31 cellular contexts compared by ENCODE assay signal in genomic region chr9:126049896-126050604, GRCh38.
DNase-seq lines count a peak whose midpoint lies in the region; ATAC-seq and TF ChIP-seq lines count a peak whose summit lies in the region.
"Had no signal": no experiment of that assay in that cellular context is flagged by ENCODE, and none has a peak within 500 bp of the region (broad histone marks: within the 10 kb centered on the region; RNA-seq: fewer than 3 reads in every experiment).

No MANE protein-coding gene starts in this region.

- H3K27me3 Mint-ChIP-seq in endodermal cell (ENCODE audit: insufficient read depth) (no peaks in the 10 kb centered on the region), mesothelial cell of epicardium (ENCODE audit: low read depth) (peaks cover 26% of the 10 kb centered on the region)
- H3K27me3 Mint-ChIP-seq: activated CD4-positive, alpha-beta T cell treated with anti-CD3 and anti-CD28 coated beads, Interleukin-2, amount 10 ng/mL, durations not matched to agents 7 days and 5 days had no signal

- H3K27ac Mint-ChIP-seq in endodermal cell: peak overlapping the region; percentile 19
- H3K27ac Mint-ChIP-seq in mesothelial cell of epicardium: no peak overlapping the region
- H3K27ac Mint-ChIP-seq: activated CD4-positive, alpha-beta T cell treated with anti-CD3 and anti-CD28 coated beads, Interleukin-2, amount 10 ng/mL, durations not matched to agents 7 days and 5 days; activated naive CD8-positive, alpha-beta T cell treated with anti-CD3 and anti-CD28 coated beads for 36 hours had no signal

- no peaks in the 10 kb centered on the region for H4K20me1 ChIP-seq in OCI-LY1 (ENCODE audit: insufficient read depth, low read length)

- ATAC-seq in left cardiac atrium: no peak
- ATAC-seq in GM21381 (IDR thresholded peaks at IDR 0.05; ENCODE audit: unreplicated experiment): no peak
- ATAC-seq: GM12878; left colon; stimulated activated naive CD8-positive, alpha-beta T cell treated with anti-CD3 and anti-CD28 coated beads, Interleukin-15, Interleukin-2, amounts not matched to agents 100 U/mL and 50 U/mL, for 24 hours had no signal

- H3K9ac ChIP-seq in OCI-LY1 (ENCODE audit: low read length) (no peak overlapping the region), endodermal cell (ENCODE audit: extremely low read depth, low read length, poor library complexity, severe bottlenecking) (no peak overlapping the region)

- no peak overlapping the region for H3K4me3 Mint-ChIP-seq in endodermal cell
- no peak overlapping the region for H3K4me3 Mint-ChIP-seq in mesothelial cell of epicardium
- H3K4me3 Mint-ChIP-seq: activated CD4-positive, alpha-beta T cell treated with anti-CD3 and anti-CD28 coated beads, Interleukin-2, amount 10 ng/mL, durations not matched to agents 7 days and 5 days; activated naive CD8-positive, alpha-beta T cell treated with anti-CD3 and anti-CD28 coated beads for 36 hours; CD4-positive, alpha-beta memory T cell; nephron progenitor cell had no signal

- no peaks in the 10 kb centered on the region for H3K4me1 ChIP-seq in right atrium auricular region
- no peaks in the 10 kb centered on the region for H3K4me1 ChIP-seq in OCI-LY1 (ENCODE audit: insufficient read depth, low read length, severe bottlenecking)
- no peaks in the 10 kb centered on the region for H3K4me1 ChIP-seq in endodermal cell (ENCODE audit: control insufficient read depth, insufficient read depth, low read length)
- no peaks in the 10 kb centered on the region for H3K4me1 ChIP-seq in tibial artery
- H3K4me1 ChIP-seq: Peyer's patch had no signal

- H3K27me3 ChIP-seq in right atrium auricular region (no peaks in the 10 kb centered on the region), OCI-LY1 (ENCODE audit: insufficient read depth, low read length) (peaks cover 2% of the 10 kb centered on the region; the same call in 1 of the 2 replicates), endodermal cell (ENCODE audit: control insufficient read depth, insufficient read depth, low read length, poor library complexity, severe bottlenecking) (no peaks in the 10 kb centered on the region), tibial artery (peaks cover 0 to 57% of the 10 kb centered on the region in 2 donors)
- H3K27me3 ChIP-seq: ovary, Peyer's patch had no signal

- intact Hi-C loops in left cardiac atrium (cut with DNase I): no loop called here
- intact Hi-C loops in tibial artery (cut with DNase I; ENCODE audit: low total_unique reads): no loop called here

- H3K9me3 ChIP-seq in right atrium auricular region (peaks cover 0 to 14% of the 10 kb centered on the region in 2 donors), OCI-LY1 (ENCODE audit: low read length) (no peaks in the 10 kb centered on the region), endodermal cell (ENCODE audit: control insufficient read depth, low read length) (peaks cover 6% of the 10 kb centered on the region), tibial artery (peaks cover 0 to 20% (median 14%) of the 10 kb centered on the region in 3 donors)
- H3K9me3 ChIP-seq: ovary had no signal

- H3K4me1 Mint-ChIP-seq in endodermal cell (peaks cover 2% of the 10 kb centered on the region), mesothelial cell of epicardium (no peaks in the 10 kb centered on the region)
- H3K4me1 Mint-ChIP-seq: activated CD4-positive, alpha-beta T cell treated with anti-CD3 and anti-CD28 coated beads, Interleukin-2, amount 10 ng/mL, durations not matched to agents 7 days and 5 days; activated naive CD8-positive, alpha-beta T cell treated with anti-CD3 and anti-CD28 coated beads for 36 hours had no signal

- no peaks in the 10 kb centered on the region for H3K36me3 ChIP-seq in right atrium auricular region
- H3K36me3 ChIP-seq in OCI-LY1 (ENCODE audit: insufficient read depth, low read length): no peaks in the 10 kb centered on the region
- H3K36me3 ChIP-seq in endodermal cell (ENCODE audit: control insufficient read depth, insufficient read depth, low read length): no peaks in the 10 kb centered on the region
- H3K36me3 ChIP-seq in tibial artery: no peaks in the 10 kb centered on the region
- H3K36me3 ChIP-seq: ovary, Peyer's patch had no signal

- H3K79me2 ChIP-seq in OCI-LY1 (ENCODE audit: insufficient read depth, low read length): no peaks in the 10 kb centered on the region

- peak; percentile 7 for DNase-seq in left cardiac atrium
- no peak for DNase-seq in right atrium auricular region (ENCODE audit: low spot score)
- DNase-seq in endodermal cell: no peak
- no peak for DNase-seq in tibial artery
- no peak for DNase-seq in GM19240 (ENCODE audit: insufficient read length, low spot score)
- DNase-seq in mesothelial cell of epicardium (ENCODE audit: low spot score in 2 of 2, unreplicated experiment in 2 of 2): no peak
- DNase-seq: activated CD4-positive, alpha-beta T cell treated with anti-CD3 and anti-CD28 coated beads, Interleukin-2, amount 10 ng/mL, durations not matched to agents 7 days and 5 days; activated effector memory CD4-positive, alpha-beta T cell treated with anti-CD3 and anti-CD28 coated beads, Interleukin-2, amount 50 U/mL, for 16 hours; activated naive CD8-positive, alpha-beta T cell treated with anti-CD3 and anti-CD28 coated beads for 36 hours; anterior cingulate cortex; CD4-positive, alpha-beta memory T cell; DMS 273 treated with DMSO at 0.1 percent for 48 hours; effector CD4-positive, alpha-beta T cell; hippocampal formation; IMR-90; left colon; mammary epithelial cell; NCI-H146; NCI-H2171; NCI-H524; ovary; Peyer's patch; stimulated activated CD4-positive, alpha-beta T cell treated with anti-CD3 and anti-CD28 coated beads, Interleukin-2, amount 100 ng/mL, for 24 hours; stimulated activated naive CD8-positive, alpha-beta T cell treated with anti-CD3 and anti-CD28 coated beads, Interleukin-15, Interleukin-2, amounts not matched to agents 100 U/mL and 50 U/mL, for 24 hours; T-helper 9 cell had no signal

- H3K9me3 Mint-ChIP-seq in endodermal cell (peaks cover 6% of the 10 kb centered on the region), mesothelial cell of epicardium (peaks cover 5% of the 10 kb centered on the region)

- no peak overlapping the region for H2AFZ ChIP-seq in OCI-LY1 (ENCODE audit: low read length)

- H3K36me3 Mint-ChIP-seq in endodermal cell (ENCODE audit: low read depth) (no peaks in the 10 kb centered on the region), mesothelial cell of epicardium (peaks cover 2% of the 10 kb centered on the region)
- H3K36me3 Mint-ChIP-seq: activated naive CD8-positive, alpha-beta T cell treated with anti-CD3 and anti-CD28 coated beads for 36 hours had no signal

- TF ChIP-seq CTCF in right atrium auricular region (IDR thresholded peaks at IDR 0.05) (no peak), OCI-LY1 (IDR thresholded peaks at IDR 0.05; ENCODE audit: low read length) (peak; percentile 14; the same call in 1 of the 2 replicates), endodermal cell (conservative IDR thresholded peaks at IDR 0.05) (no peak), tibial artery (IDR thresholded peaks at IDR 0.05) (no peak), mesothelial cell of epicardium (IDR thresholded peaks at IDR 0.05; ENCODE audit: unreplicated experiment) (no peak)

- no peaks in the 10 kb centered on the region for H3K9me2 ChIP-seq in OCI-LY1 (ENCODE audit: low read depth, low read length)

- WGBS in endodermal cell (ENCODE audit: insufficient coverage in 1 of 2, insufficient read length in 1 of 2), 2 experiments: 85 to 89% methylated on average over 12 to 26 of the region's 26 CpGs

- no peaks in the 10 kb centered on the region for H3F3A ChIP-seq in OCI-LY1 (ENCODE audit: insufficient read depth, low read length)

- H3K4me3 ChIP-seq in right atrium auricular region: no peak overlapping the region
- H3K4me3 ChIP-seq in OCI-LY1 (ENCODE audit: low read depth, low read length, poor library complexity, severe bottlenecking): no peak overlapping the region
- no peak overlapping the region for H3K4me3 ChIP-seq in endodermal cell (ENCODE audit: low read length)
- H3K4me3 ChIP-seq in tibial artery: no peak overlapping the region
- H3K4me3 ChIP-seq: GM12878, ovary, Peyer's patch, smooth muscle cell had no signal

- H3K4me2 ChIP-seq in OCI-LY1 (ENCODE audit: low read length): no peak overlapping the region
- H3K4me2 ChIP-seq: smooth muscle cell had no signal

- H3K27ac ChIP-seq in right atrium auricular region: no peak overlapping the region
- no peak overlapping the region for H3K27ac ChIP-seq in OCI-LY1 (ENCODE audit: low read depth, low read length, poor library complexity, severe bottlenecking)
- H3K27ac ChIP-seq in endodermal cell (ENCODE audit: low read depth, low read length): no peak overlapping the region
- no peak overlapping the region for H3K27ac ChIP-seq in tibial artery
- H3K27ac ChIP-seq: epithelial cell of prostate, ovary, Peyer's patch had no signal
